In genomic region chr7:140084972-140085371, GRCh38 we compare ENCODE assay signal across 1 cellular context.
TF ChIP-seq lines count a peak whose summit lies in the region.

No MANE protein-coding gene starts in this region.

TF ChIP-seq in GM12878, 131 proteins besides CTCF, POLR2A, EP300 and RAD21 (continued from another document and continues in another):
- TF ChIP-seq, protein P1, sequence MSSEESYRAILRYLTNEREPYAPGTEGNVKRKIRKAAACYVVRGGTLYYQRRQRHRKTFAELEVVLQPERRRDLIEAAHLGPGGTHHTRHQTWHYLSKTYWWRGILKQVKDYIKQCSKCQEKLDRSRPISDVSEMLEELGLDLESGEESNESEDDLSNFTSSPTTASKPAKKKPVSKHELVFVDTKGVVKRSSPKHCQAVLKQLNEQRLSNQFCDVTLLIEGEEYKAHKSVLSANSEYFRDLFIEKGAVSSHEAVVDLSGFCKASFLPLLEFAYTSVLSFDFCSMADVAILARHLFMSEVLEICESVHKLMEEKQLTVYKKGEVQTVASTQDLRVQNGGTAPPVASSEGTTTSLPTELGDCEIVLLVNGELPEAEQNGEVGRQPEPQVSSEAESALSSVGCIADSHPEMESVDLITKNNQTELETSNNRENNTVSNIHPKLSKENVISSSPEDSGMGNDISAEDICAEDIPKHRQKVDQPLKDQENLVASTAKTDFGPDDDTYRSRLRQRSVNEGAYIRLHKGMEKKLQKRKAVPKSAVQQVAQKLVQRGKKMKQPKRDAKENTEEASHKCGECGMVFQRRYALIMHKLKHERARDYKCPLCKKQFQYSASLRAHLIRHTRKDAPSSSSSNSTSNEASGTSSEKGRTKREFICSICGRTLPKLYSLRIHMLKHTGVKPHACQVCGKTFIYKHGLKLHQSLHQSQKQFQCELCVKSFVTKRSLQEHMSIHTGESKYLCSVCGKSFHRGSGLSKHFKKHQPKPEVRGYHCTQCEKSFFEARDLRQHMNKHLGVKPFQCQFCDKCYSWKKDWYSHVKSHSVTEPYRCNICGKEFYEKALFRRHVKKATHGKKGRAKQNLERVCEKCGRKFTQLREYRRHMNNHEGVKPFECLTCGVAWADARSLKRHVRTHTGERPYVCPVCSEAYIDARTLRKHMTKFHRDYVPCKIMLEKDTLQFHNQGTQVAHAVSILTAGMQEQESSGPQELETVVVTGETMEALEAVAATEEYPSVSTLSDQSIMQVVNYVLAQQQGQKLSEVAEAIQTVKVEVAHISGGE (CRISPR knock-in tag; IDR thresholded peaks at IDR 0.05) = no peak
- TF ChIP-seq PAX5 (IDR thresholded peaks at IDR 0.05; ENCODE audit: borderline replicate concordance, low read depth, low read length) = peak; percentile 85
- TF ChIP-seq, protein P2, sequence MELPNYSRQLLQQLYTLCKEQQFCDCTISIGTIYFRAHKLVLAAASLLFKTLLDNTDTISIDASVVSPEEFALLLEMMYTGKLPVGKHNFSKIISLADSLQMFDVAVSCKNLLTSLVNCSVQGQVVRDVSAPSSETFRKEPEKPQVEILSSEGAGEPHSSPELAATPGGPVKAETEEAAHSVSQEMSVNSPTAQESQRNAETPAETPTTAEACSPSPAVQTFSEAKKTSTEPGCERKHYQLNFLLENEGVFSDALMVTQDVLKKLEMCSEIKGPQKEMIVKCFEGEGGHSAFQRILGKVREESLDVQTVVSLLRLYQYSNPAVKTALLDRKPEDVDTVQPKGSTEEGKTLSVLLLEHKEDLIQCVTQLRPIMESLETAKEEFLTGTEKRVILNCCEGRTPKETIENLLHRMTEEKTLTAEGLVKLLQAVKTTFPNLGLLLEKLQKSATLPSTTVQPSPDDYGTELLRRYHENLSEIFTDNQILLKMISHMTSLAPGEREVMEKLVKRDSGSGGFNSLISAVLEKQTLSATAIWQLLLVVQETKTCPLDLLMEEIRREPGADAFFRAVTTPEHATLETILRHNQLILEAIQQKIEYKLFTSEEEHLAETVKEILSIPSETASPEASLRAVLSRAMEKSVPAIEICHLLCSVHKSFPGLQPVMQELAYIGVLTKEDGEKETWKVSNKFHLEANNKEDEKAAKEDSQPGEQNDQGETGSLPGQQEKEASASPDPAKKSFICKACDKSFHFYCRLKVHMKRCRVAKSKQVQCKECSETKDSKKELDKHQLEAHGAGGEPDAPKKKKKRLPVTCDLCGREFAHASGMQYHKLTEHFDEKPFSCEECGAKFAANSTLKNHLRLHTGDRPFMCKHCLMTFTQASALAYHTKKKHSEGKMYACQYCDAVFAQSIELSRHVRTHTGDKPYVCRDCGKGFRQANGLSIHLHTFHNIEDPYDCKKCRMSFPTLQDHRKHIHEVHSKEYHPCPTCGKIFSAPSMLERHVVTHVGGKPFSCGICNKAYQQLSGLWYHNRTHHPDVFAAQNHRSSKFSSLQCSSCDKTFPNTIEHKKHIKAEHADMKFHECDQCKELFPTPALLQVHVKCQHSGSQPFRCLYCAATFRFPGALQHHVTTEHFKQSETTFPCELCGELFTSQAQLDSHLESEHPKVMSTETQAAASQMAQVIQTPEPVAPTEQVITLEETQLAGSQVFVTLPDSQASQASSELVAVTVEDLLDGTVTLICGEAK (IDR thresholded peaks at IDR 0.05; ENCODE audit: borderline replicate concordance) = no peak
- TF ChIP-seq SMAD5 (IDR thresholded peaks at IDR 0.05; ENCODE audit: low read depth) = no peak
- TF ChIP-seq MAX (IDR thresholded peaks at IDR 0.05; ENCODE audit: low read depth, low read length) = no peak
- no peak for TF ChIP-seq BRCA1 (IDR thresholded peaks at IDR 0.05; ENCODE audit: low read depth, low read length)
- TF ChIP-seq GABPA (IDR thresholded peaks at IDR 0.05; ENCODE audit: low read depth) = peak; percentile 20; the same call in 1 of the 2 replicates
- no peak for TF ChIP-seq ZNF207 (IDR thresholded peaks at IDR 0.05; ENCODE audit: borderline replicate concordance)
- peak; percentile 47; the same call in 1 of the 2 replicates for TF ChIP-seq MXI1 (IDR thresholded peaks at IDR 0.05; ENCODE audit: low read depth, low read length)
- TF ChIP-seq HDAC6 (IDR thresholded peaks at IDR 0.05; ENCODE audit: unreplicated experiment) = no peak
- no peak for TF ChIP-seq TCF3 (IDR thresholded peaks at IDR 0.05; ENCODE audit: borderline replicate concordance, insufficient read depth, low read depth, low read length)
- peak; percentile 60 for TF ChIP-seq NR2F1 (conservative IDR thresholded peaks at IDR 0.05)
- TF ChIP-seq E2F4 (IDR thresholded peaks at IDR 0.05; ENCODE audit: low read depth, low read length) = no peak
- TF ChIP-seq IKZF2 (IDR thresholded peaks at IDR 0.05) = peak; percentile 82 to 85
- peak; percentile 56 for TF ChIP-seq ATF7 (IDR thresholded peaks at IDR 0.05; ENCODE audit: low read depth)
- TF ChIP-seq, protein P3, sequence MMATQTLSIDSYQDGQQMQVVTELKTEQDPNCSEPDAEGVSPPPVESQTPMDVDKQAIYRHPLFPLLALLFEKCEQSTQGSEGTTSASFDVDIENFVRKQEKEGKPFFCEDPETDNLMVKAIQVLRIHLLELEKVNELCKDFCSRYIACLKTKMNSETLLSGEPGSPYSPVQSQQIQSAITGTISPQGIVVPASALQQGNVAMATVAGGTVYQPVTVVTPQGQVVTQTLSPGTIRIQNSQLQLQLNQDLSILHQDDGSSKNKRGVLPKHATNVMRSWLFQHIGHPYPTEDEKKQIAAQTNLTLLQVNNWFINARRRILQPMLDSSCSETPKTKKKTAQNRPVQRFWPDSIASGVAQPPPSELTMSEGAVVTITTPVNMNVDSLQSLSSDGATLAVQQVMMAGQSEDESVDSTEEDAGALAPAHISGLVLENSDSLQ (IDR thresholded peaks at IDR 0.05) = peak; percentile 48
- no peak for TF ChIP-seq NFYA (IDR thresholded peaks at IDR 0.05; ENCODE audit: borderline replicate concordance, low read depth, low read length)
- no peak for TF ChIP-seq FOXM1 (IDR thresholded peaks at IDR 0.05; ENCODE audit: low read depth, low read length)
- TF ChIP-seq USF2 (IDR thresholded peaks at IDR 0.05; ENCODE audit: borderline replicate concordance, low read depth, low read length) = no peak
- peak; percentile 89 for TF ChIP-seq JUNB (IDR thresholded peaks at IDR 0.05)
- TF ChIP-seq, protein P4, sequence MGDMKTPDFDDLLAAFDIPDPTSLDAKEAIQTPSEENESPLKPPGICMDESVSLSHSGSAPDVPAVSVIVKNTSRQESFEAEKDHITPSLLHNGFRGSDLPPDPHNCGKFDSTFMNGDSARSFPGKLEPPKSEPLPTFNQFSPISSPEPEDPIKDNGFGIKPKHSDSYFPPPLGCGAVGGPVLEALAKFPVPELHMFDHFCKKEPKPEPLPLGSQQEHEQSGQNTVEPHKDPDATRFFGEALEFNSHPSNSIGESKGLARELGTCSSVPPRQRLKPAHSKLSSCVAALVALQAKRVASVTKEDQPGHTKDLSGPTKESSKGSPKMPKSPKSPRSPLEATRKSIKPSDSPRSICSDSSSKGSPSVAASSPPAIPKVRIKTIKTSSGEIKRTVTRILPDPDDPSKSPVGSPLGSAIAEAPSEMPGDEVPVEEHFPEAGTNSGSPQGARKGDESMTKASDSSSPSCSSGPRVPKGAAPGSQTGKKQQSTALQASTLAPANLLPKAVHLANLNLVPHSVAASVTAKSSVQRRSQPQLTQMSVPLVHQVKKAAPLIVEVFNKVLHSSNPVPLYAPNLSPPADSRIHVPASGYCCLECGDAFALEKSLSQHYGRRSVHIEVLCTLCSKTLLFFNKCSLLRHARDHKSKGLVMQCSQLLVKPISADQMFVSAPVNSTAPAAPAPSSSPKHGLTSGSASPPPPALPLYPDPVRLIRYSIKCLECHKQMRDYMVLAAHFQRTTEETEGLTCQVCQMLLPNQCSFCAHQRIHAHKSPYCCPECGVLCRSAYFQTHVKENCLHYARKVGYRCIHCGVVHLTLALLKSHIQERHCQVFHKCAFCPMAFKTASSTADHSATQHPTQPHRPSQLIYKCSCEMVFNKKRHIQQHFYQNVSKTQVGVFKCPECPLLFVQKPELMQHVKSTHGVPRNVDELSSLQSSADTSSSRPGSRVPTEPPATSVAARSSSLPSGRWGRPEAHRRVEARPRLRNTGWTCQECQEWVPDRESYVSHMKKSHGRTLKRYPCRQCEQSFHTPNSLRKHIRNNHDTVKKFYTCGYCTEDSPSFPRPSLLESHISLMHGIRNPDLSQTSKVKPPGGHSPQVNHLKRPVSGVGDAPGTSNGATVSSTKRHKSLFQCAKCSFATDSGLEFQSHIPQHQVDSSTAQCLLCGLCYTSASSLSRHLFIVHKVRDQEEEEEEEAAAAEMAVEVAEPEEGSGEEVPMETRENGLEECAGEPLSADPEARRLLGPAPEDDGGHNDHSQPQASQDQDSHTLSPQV (IDR thresholded peaks at IDR 0.05) = no peak
- no peak for TF ChIP-seq TARDBP (IDR thresholded peaks at IDR 0.05; ENCODE audit: borderline replicate concordance)
- TF ChIP-seq, protein P5, sequence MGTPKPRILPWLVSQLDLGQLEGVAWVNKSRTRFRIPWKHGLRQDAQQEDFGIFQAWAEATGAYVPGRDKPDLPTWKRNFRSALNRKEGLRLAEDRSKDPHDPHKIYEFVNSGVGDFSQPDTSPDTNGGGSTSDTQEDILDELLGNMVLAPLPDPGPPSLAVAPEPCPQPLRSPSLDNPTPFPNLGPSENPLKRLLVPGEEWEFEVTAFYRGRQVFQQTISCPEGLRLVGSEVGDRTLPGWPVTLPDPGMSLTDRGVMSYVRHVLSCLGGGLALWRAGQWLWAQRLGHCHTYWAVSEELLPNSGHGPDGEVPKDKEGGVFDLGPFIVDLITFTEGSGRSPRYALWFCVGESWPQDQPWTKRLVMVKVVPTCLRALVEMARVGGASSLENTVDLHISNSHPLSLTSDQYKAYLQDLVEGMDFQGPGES (IDR thresholded peaks at IDR 0.05) = no peak
- TF ChIP-seq MTA3 (IDR thresholded peaks at IDR 0.05; ENCODE audit: borderline replicate concordance, low read length) = no peak
- no peak for TF ChIP-seq RELA (IDR thresholded peaks at IDR 0.05; ENCODE audit: borderline replicate concordance, partially characterized antibody)
- TF ChIP-seq, protein P6, sequence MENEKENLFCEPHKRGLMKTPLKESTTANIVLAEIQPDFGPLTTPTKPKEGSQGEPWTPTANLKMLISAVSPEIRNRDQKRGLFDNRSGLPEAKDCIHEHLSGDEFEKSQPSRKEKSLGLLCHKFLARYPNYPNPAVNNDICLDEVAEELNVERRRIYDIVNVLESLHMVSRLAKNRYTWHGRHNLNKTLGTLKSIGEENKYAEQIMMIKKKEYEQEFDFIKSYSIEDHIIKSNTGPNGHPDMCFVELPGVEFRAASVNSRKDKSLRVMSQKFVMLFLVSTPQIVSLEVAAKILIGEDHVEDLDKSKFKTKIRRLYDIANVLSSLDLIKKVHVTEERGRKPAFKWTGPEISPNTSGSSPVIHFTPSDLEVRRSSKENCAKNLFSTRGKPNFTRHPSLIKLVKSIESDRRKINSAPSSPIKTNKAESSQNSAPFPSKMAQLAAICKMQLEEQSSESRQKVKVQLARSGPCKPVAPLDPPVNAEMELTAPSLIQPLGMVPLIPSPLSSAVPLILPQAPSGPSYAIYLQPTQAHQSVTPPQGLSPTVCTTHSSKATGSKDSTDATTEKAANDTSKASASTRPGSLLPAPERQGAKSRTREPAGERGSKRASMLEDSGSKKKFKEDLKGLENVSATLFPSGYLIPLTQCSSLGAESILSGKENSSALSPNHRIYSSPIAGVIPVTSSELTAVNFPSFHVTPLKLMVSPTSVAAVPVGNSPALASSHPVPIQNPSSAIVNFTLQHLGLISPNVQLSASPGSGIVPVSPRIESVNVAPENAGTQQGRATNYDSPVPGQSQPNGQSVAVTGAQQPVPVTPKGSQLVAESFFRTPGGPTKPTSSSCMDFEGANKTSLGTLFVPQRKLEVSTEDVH (IDR thresholded peaks at IDR 0.05; ENCODE audit: low read depth, partially characterized antibody) = no peak
- TF ChIP-seq SIN3A (IDR thresholded peaks at IDR 0.05; ENCODE audit: low read depth, low read length) = no peak
- no peak for TF ChIP-seq ZBTB4 (CRISPR knock-in tag; IDR thresholded peaks at IDR 0.05)
- peak; percentile 71 for TF ChIP-seq IKZF1 (conservative IDR thresholded peaks at IDR 0.05)
- TF ChIP-seq ASH2L (IDR thresholded peaks at IDR 0.05; ENCODE audit: borderline replicate concordance, low read depth) = no peak
- TF ChIP-seq EED (IDR thresholded peaks at IDR 0.05; ENCODE audit: low read depth) = peak; percentile 81
- TF ChIP-seq MEF2B (IDR thresholded peaks at IDR 0.05; ENCODE audit: partially characterized antibody, poor library complexity, severe bottlenecking) = no peak
